ENCODE assay signal across 9 cellular contexts in genomic region chr11:69091638-69092165, GRCh38.
"Had no signal": no experiment of that assay in that cellular context is flagged by ENCODE, and none has a peak within 500 bp of the region (broad histone marks: within the 10 kb centered on the region; RNA-seq: fewer than 3 reads in every experiment).

No MANE protein-coding gene starts in this region.

- H3K27me3 Mint-ChIP-seq: IgD-negative memory B cell had no signal

- H3K4me2 ChIP-seq: KMS-11 had no signal

- FAIRE-seq: HTR-8/SVneo had no signal

- DNase-seq: IMR-90, Karpas-422, Kasumi-1, KBM-7, KG1 had no signal

- H3K9ac ChIP-seq: KMS-11 had no signal

- H3K27ac ChIP-seq: HL-60, KMS-11 had no signal

- H3K9me3 Mint-ChIP-seq: IgD-negative memory B cell had no signal

- H3K27ac Mint-ChIP-seq: IgD-negative memory B cell had no signal

- H3K4me3 Mint-ChIP-seq: IgD-negative memory B cell had no signal
